ENCODE assay signal across 9 cellular contexts in genomic region chr14:64506751-64507150, GRCh38. TPM values are rescaled to one million over a fixed set of nuclear protein-coding genes. Genes with fewer than 3 reads are reported as not detected.
DNase-seq lines count a peak whose midpoint lies in the region; ATAC-seq, FAIRE-seq and TF ChIP-seq lines count a peak whose summit lies in the region.
"Had no signal": no experiment of that assay in that cellular context is flagged by ENCODE, and none has a peak within 500 bp of the region (broad histone marks: within the 10 kb centered on the region; RNA-seq: fewer than 3 reads in every experiment).

No MANE protein-coding gene starts in this region.

- H3K27ac Mint-ChIP-seq in CD4-positive, alpha-beta T cell: peak overlapping the region; percentile 100
- peak overlapping the region; percentile 100 for H3K27ac Mint-ChIP-seq in chondrocyte (ENCODE audit: unreplicated experiment)
- no peak overlapping the region for H3K27ac Mint-ChIP-seq in nephron progenitor cell

- CTCF ChIA-PET in CD4-positive, alpha-beta T cell (lab: Charles Lee): interaction anchor here (0.8 to 1.0 kb wide), 3 partner anchors 16 to 864 kb away, joined by 3 read pairs; no protein-coding TSS in a partner anchor
- CTCF ChIA-PET in RWPE1 (lab: Yijun Ruan, JAX): interaction anchor here (0.8 kb wide), 1 partner anchor 77 kb away, joined by 3 read pairs; no protein-coding TSS in a partner anchor

- H3K9me3 Mint-ChIP-seq in CD4-positive, alpha-beta T cell: no peaks in the 10 kb centered on the region
- no peaks in the 10 kb centered on the region for H3K9me3 Mint-ChIP-seq in chondrocyte (ENCODE audit: low read depth)
- H3K9me3 Mint-ChIP-seq in nephron progenitor cell: no peaks in the 10 kb centered on the region

- no peaks in the 10 kb centered on the region for H3K27me3 ChIP-seq in CD4-positive, alpha-beta T cell (ENCODE audit: control insufficient read depth, insufficient read depth, low read length)
- H3K27me3 ChIP-seq in MG63 (no peaks in the 10 kb centered on the region), pancreas (no peaks in the 10 kb centered on the region)

- peaks cover 4% of the 10 kb centered on the region for H3K27me3 Mint-ChIP-seq in CD4-positive, alpha-beta T cell
- H3K27me3 Mint-ChIP-seq in chondrocyte (ENCODE audit: low read depth) (no peaks in the 10 kb centered on the region), nephron progenitor cell (ENCODE audit: low read depth, poor library complexity) (no peaks in the 10 kb centered on the region)

- WGBS in pancreas, 2 donors: 27 to 38% methylated on average over 3 of the region's 3 CpGs

- FAIRE-seq in pancreas (lab: Jason Lieb, UNC): no peak

- H3K4me1 Mint-ChIP-seq in CD4-positive, alpha-beta T cell (ENCODE audit: low read depth): peaks cover 78% of the 10 kb centered on the region
- peaks cover 77% of the 10 kb centered on the region for H3K4me1 Mint-ChIP-seq in chondrocyte (ENCODE audit: low read depth)
- H3K4me1 Mint-ChIP-seq in nephron progenitor cell: peaks cover 75% of the 10 kb centered on the region

- peaks cover 43% of the 10 kb centered on the region for H3K36me3 Mint-ChIP-seq in CD4-positive, alpha-beta T cell (ENCODE audit: low read depth)
- H3K36me3 Mint-ChIP-seq in chondrocyte (ENCODE audit: low read depth) (peaks cover 2% of the 10 kb centered on the region), nephron progenitor cell (ENCODE audit: low read depth) (no peaks in the 10 kb centered on the region)

- no peak overlapping the region for H3K27ac ChIP-seq in CD4-positive, alpha-beta T cell (ENCODE audit: low read depth, low read length)
- H3K27ac ChIP-seq in RWPE1: no peak overlapping the region
- H3K27ac ChIP-seq in pancreas: peak overlapping the region in 2 of 4 donors; percentile 59 to 99

- peak overlapping the region; percentile 100 for H3K4me3 Mint-ChIP-seq in CD4-positive, alpha-beta T cell
- H3K4me3 Mint-ChIP-seq in chondrocyte (ENCODE audit: unreplicated experiment): peak overlapping the region; percentile 84
- peak overlapping the region; percentile 91 for H3K4me3 Mint-ChIP-seq in nephron progenitor cell

- H3K4me3 ChIP-seq in MG63 (peak overlapping the region; percentile 78), pancreas (peak overlapping the region in 1 of 4 donors; percentile 83)

- DNase-seq in CD4-positive, alpha-beta T cell: no peak
- no peak for DNase-seq in MG63
- DNase-seq in chondrocyte (ENCODE audit: low spot score): no peak
- no peak for DNase-seq in nephron progenitor cell
- no peak for DNase-seq in RWPE1 (ENCODE audit: low spot score)
- DNase-seq in left lobe of liver (ENCODE audit: low spot score): no peak
- DNase-seq in pancreas: no peak
- DNase-seq: cerebellar nuclear complex had no signal

- ATAC-seq in CD4-positive, alpha-beta T cell (ENCODE audit: poor library complexity): no peak
- ATAC-seq in HG03196 (IDR thresholded peaks at IDR 0.05; ENCODE audit: unreplicated experiment): no peak
- ATAC-seq in left lobe of liver: no peak
- no peak for ATAC-seq in pancreas

- POLR2A ChIA-PET in CD4-positive, alpha-beta T cell (lab: Charles Lee): interaction anchor here (0.6 to 6.4 kb wide), 2 partner anchors 119 to 989 kb away, joined by 3 to 51 read pairs; partner anchors contain the start of gene MTHFD1
- POLR2A ChIA-PET in RWPE1 (lab: Yijun Ruan, JAX; ENCODE audit: low non-redundant PET): no interaction called here

- H3K4me1 ChIP-seq in pancreas: peaks cover 12 to 47% (median 21%) of the 10 kb centered on the region in 3 donors

- intact Hi-C loops in CD4-positive, alpha-beta T cell (cut with DNase I, micrococcal nuclease): loop anchor here (2.0 to 10.0 kb wide), 3 partner anchors 32 to 862 kb away; partner anchors contain the start of genes WDR89 (in 2 of the 2) and CHURC1 (in 1 of the 2)
- intact Hi-C loops in pancreas (cut with DNase I): no loop called here

- no peaks in the 10 kb centered on the region for H3K9me3 ChIP-seq in CD4-positive, alpha-beta T cell (ENCODE audit: control insufficient read depth, low read length)
- H3K9me3 ChIP-seq in MG63 (no peaks in the 10 kb centered on the region), pancreas (no peaks in the 10 kb centered on the region)

- TF ChIP-seq CTCF in CD4-positive, alpha-beta T cell (IDR thresholded peaks at IDR 0.05): no peak
- TF ChIP-seq CTCF in chondrocyte (IDR thresholded peaks at IDR 0.05) (no peak), nephron progenitor cell (IDR thresholded peaks at IDR 0.05) (no peak), RWPE1 (conservative IDR thresholded peaks at IDR 0.05; ENCODE audit: low read depth) (no peak), pancreas (IDR thresholded peaks at IDR 0.05) (no peak)

- H3K36me3 ChIP-seq in MG63: peaks cover 4% of the 10 kb centered on the region
- H3K36me3 ChIP-seq in pancreas: no peaks in the 10 kb centered on the region

RNA-seq across cellular contexts. Expression of gene ZBTB1, which starts 2.2 kb away (rescaled TPM):
- total RNA-seq in CD4-positive, alpha-beta T cell: 100 to 1,000 TPM; 146 to 147 TPM
- total RNA-seq in MG63 (2014; rRNA removed; shearing (Covaris generic); ENCODE audit: low replicate concordance): 16.8 and 28.1 TPM in 2 replicates
- 48.5 to 49.9 TPM (median 49.3 TPM) in 3 replicates for total RNA-seq in chondrocyte
- 12.1 TPM for total RNA-seq in left lobe of liver
- 10 to 100 TPM; 10.0 to 24.3 (median 12.7) TPM for total RNA-seq in pancreas
- polyA plus RNA-seq in pancreas: 10 to 100 TPM in 1 of 2 donors, 1 to 10 TPM in 1; 8.7 to 11.5 TPM

RNA-seq across cellular contexts. Expression of gene ZBTB25, which starts 3.1 kb away (rescaled TPM):
- 10 to 100 TPM; 56.8 to 58.1 TPM for total RNA-seq in CD4-positive, alpha-beta T cell
- total RNA-seq in MG63 (2014; rRNA removed; shearing (Covaris generic); ENCODE audit: low replicate concordance): 0.57 and 1.6 TPM in 2 replicates
- total RNA-seq in chondrocyte (9.3 to 12.1 TPM (median 9.7 TPM) in 3 replicates), left lobe of liver (5.7 TPM), pancreas (1 to 10 TPM; 4.4 to 8.1 (median 5.9) TPM)
- 1 to 10 TPM; 2.9 to 4.3 TPM for polyA plus RNA-seq in pancreas

RNA-seq across cellular contexts. Expression of gene HSPA2, which starts 33.8 kb away (rescaled TPM):
- total RNA-seq in CD4-positive, alpha-beta T cell: 1 to 10 TPM; 1.5 to 1.9 TPM
- 5.2 and 7.1 TPM in 2 replicates for total RNA-seq in MG63 (2014; rRNA removed; shearing (Covaris generic); ENCODE audit: low replicate concordance)
- total RNA-seq in chondrocyte (1.2 to 3.2 TPM (median 1.7 TPM) in 3 replicates), left lobe of liver (1.3 TPM), pancreas (1 to 10 TPM; 4.3 to 7.2 (median 5.6) TPM)
- polyA plus RNA-seq in pancreas: 1 to 10 TPM; 3.3 to 5.3 TPM

RNA-seq across cellular contexts. Expression of gene AKAP5, which starts 41.5 kb away (rescaled TPM):
- under 1 TPM; 0.49 to 0.50 TPM for total RNA-seq in CD4-positive, alpha-beta T cell
- 0.10 TPM in 1 of 2 replicates, not detected in the other for total RNA-seq in MG63 (2014; rRNA removed; shearing (Covaris generic); ENCODE audit: low replicate concordance)
- 4.2 to 9.0 TPM (median 4.3 TPM) in 3 replicates for total RNA-seq in chondrocyte
- total RNA-seq in left lobe of liver: 0.45 TPM
- total RNA-seq in pancreas: under 1 TPM; 0.08 to 0.37 (median 0.16) TPM
- polyA plus RNA-seq in pancreas: under 1 TPM; 0.04 to 0.16 TPM

RNA-seq across cellular contexts. Expression of gene PPP1R36, which starts 43.0 kb away (rescaled TPM):
- not detected for total RNA-seq in CD4-positive, alpha-beta T cell
- not detected in 2 replicates for total RNA-seq in MG63 (2014; rRNA removed; shearing (Covaris generic); ENCODE audit: low replicate concordance)
- total RNA-seq in chondrocyte (0.72 to 1.1 TPM (median 1.0 TPM) in 3 replicates), left lobe of liver (0.18 TPM), pancreas (1 to 10 TPM; 2.0 to 6.8 (median 4.5) TPM)
- 1 to 10 TPM; 5.8 to 7.2 TPM for polyA plus RNA-seq in pancreas

Comparison
In these comparisons a context has a peak if more than half of its experiments do, and no peak if none do; other contexts are left out.
1. intact Hi-C loops: an anchor here in CD4-positive, alpha-beta T cell (2.0 to 10.0 kb wide); none called in pancreas.